Comparison of ENCODE assay signal across 10 cellular contexts in genomic region chr22:42396621-42397331, GRCh38. TPM values are rescaled to one million over a fixed set of nuclear protein-coding genes. Genes with fewer than 3 reads are reported as not detected.
DNase-seq lines count a peak whose midpoint lies in the region; ATAC-seq, FAIRE-seq and TF ChIP-seq lines count a peak whose summit lies in the region.
"Had no signal": no experiment of that assay in that cellular context is flagged by ENCODE, and none has a peak within 500 bp of the region (broad histone marks: within the 10 kb centered on the region; RNA-seq: fewer than 3 reads in every experiment).

No MANE protein-coding gene starts in this region.

- peak overlapping the region; percentile 46; the same call in 1 of the 2 replicates for H2BK15ac ChIP-seq in H1 (ENCODE audit: low read length)

- no peaks in the 10 kb centered on the region; the same call in 1 of the 2 replicates for H4K20me1 ChIP-seq in Karpas-422 (ENCODE audit: insufficient read depth, low read depth, low read length)
- H4K20me1 ChIP-seq in H1 (replicated peaks in 1 of 2; ENCODE audit: control insufficient read depth in 1 of 2, insufficient read depth in 2 of 2, low read length in 2 of 2): no peaks in the 10 kb centered on the region

- intact Hi-C loops in psoas muscle (cut with DNase I): no loop called here

- TF ChIP-seq POLR2A in H1 (IDR thresholded peaks at IDR 0.05; ENCODE audit: control extremely low read depth in 1 of 2, low read depth in 2 of 2, low read length in 2 of 2): no peak

- H3K4ac ChIP-seq in H1 (replicated peaks; ENCODE audit: insufficient read length, low read depth, low read length): no peak overlapping the region

- H3K9me3 ChIP-seq in Karpas-422 (ENCODE audit: low read length) (no peaks in the 10 kb centered on the region), H1 (ENCODE audit: insufficient read depth in 2 of 2, low read depth in 1 of 2, low read length in 1 of 2) (no peaks in the 10 kb centered on the region), psoas muscle (no peaks in the 10 kb centered on the region)

- 0 out of 2 replicates have a peak overlapping the region, but pooled peaks have one; percentile 15 for H3K9ac ChIP-seq in Karpas-422 (ENCODE audit: low read length)
- H3K9ac ChIP-seq in H1 (replicated peaks in 1 of 4; ENCODE audit: extremely low read depth in 1 of 4, low read depth in 3 of 4, low read length in 3 of 4): no peak overlapping the region

- H3K79me2 ChIP-seq in Karpas-422 (ENCODE audit: low read length): no peaks in the 10 kb centered on the region
- no peaks in the 10 kb centered on the region for H3K79me2 ChIP-seq in H1 (ENCODE audit: control insufficient read depth in 1 of 2, insufficient read depth in 2 of 2, low read length in 2 of 2)

- 85% methylated on average over 24 of the region's 24 CpGs; no CpG with 5 or more reads in 1 of the 2 experiments for whole genome bisulfite sequencing in H1 (ENCODE audit: extremely low coverage in 1 of 2, insufficient coverage in 1 of 2, insufficient read length in 1 of 2, insufficient replicate concordance in 2 of 2, low coverage in 1 of 2, low lambda C conversion rate in 2 of 2, missing lambda C conversion rate in 1 of 2), 2 experiments
- 46 to 56% (median 47%) methylated on average over 24 of the region's 24 CpGs for WGBS in psoas muscle, 3 donors

- H3K27ac ChIP-seq in Karpas-422 (ENCODE audit: low read length) (no peak overlapping the region), H1 (ENCODE audit: low read depth, low read length) (no peak overlapping the region), psoas muscle (peak overlapping the region; percentile 23)

- H3K9me2 ChIP-seq in Karpas-422 (replicated peaks; ENCODE audit: insufficient read depth, low read length): no peaks in the 10 kb centered on the region

- H2BK5ac ChIP-seq in H1 (ENCODE audit: low read depth, low read length): no peak overlapping the region

- CTCF ChIA-PET in H1 (lab: Charles Lee; ENCODE audit: partially characterized antibody): interaction anchor here (0.9 to 2.0 kb wide), 14 partner anchors 9 to 227 kb away, joined by 3 to 7 read pairs (median 3); partner anchors contain the start of gene NFAM1

- H2AK5ac ChIP-seq in H1 (ENCODE audit: low read depth, low read length): no peak overlapping the region

- no peak for TF ChIP-seq EP300 in H1 (IDR thresholded peaks at IDR 0.05; ENCODE audit: borderline replicate concordance in 1 of 2, low read depth in 2 of 2, low read length in 2 of 2)

- no peaks in the 10 kb centered on the region for H3K23me2 ChIP-seq in H1 (ENCODE audit: low read depth, low read length)

- no peak overlapping the region for H3K56ac ChIP-seq in H1 (replicated peaks; ENCODE audit: insufficient read length, low read depth, low read length)

- H2BK20ac ChIP-seq in H1 (ENCODE audit: low read length): no peak overlapping the region

- H4K8ac ChIP-seq in H1 (ENCODE audit: extremely low read depth, insufficient read depth, low read length): no peak overlapping the region; the same call in 1 of the 2 replicates

- DNase-seq in Karpas-422 (peak; percentile 71), H1 (ENCODE audit: low read depth in 1 of 2, low spot score in 2 of 2) (no peak), psoas muscle (no peak), NCI-H2029 treated with DMSO at 0.1 percent for 48 hours (lab: John Stamatoyannopoulos, UW) (no peak), middle frontal gyrus (ENCODE audit: extremely low spot score, low spot score) (no peak)
- DNase-seq: amniotic stem cell, foreskin fibroblast had no signal

- no peaks in the 10 kb centered on the region for H3K79me1 ChIP-seq in H1 (ENCODE audit: low read depth, low read length)

- H3K36me3 ChIP-seq in Karpas-422 (ENCODE audit: insufficient read depth, low read length) (no peaks in the 10 kb centered on the region), H1 (ENCODE audit: control insufficient read depth in 2 of 4, insufficient read depth in 4 of 4, low read length in 3 of 4) (no peaks in the 10 kb centered on the region), psoas muscle (ENCODE audit: insufficient read depth in 1 of 2, low read depth in 1 of 2) (no peaks in the 10 kb centered on the region)

- 0 out of 2 replicates have a peak, but pooled peaks have one; percentile 25 for TF ChIP-seq CTCF in GM12874 (IDR thresholded peaks at IDR 0.05; ENCODE audit: insufficient read depth, low read depth, low read length)
- TF ChIP-seq CTCF in H1 (IDR thresholded peaks at IDR 0.05; ENCODE audit: control extremely low read depth in 1 of 3, insufficient read depth in 1 of 3, low read depth in 1 of 3, low read length in 3 of 3): peak in 2 of 3 experiments; percentile 24; a peak in 2 of 4 replicates
- no peak for TF ChIP-seq CTCF in psoas muscle (IDR thresholded peaks at IDR 0.05)

- H3K4me3 ChIP-seq in Karpas-422 (ENCODE audit: low read length) (peak overlapping the region; percentile 45; the same call in 1 of the 2 replicates), H1 (ENCODE audit: extremely low read depth in 1 of 4, insufficient read depth in 2 of 4, low read depth in 3 of 4, low read length in 4 of 4) (no peak overlapping the region), psoas muscle (no peak overlapping the region)

- peak overlapping the region; percentile 56 for H3K4me2 ChIP-seq in Karpas-422 (ENCODE audit: low read depth, low read length, poor library complexity, severe bottlenecking)
- no peak overlapping the region for H3K4me2 ChIP-seq in H1 (ENCODE audit: insufficient read depth in 1 of 2, low read depth in 2 of 2, low read length in 2 of 2)

- no peak overlapping the region for H3K23ac ChIP-seq in H1 (ENCODE audit: insufficient read length)

- POLR2A ChIA-PET in H1 (lab: Charles Lee; ENCODE audit: partially characterized antibody): no interaction called here

- no peak overlapping the region for H3K14ac ChIP-seq in H1 (ENCODE audit: insufficient read length)

- H3K4me1 ChIP-seq in Karpas-422 (ENCODE audit: low read length): peaks cover 32% of the 10 kb centered on the region
- H3K4me1 ChIP-seq in H1 (replicated peaks in 1 of 4; ENCODE audit: control insufficient read depth in 3 of 4, insufficient read depth in 4 of 4, low read length in 3 of 4): peaks cover 0 to 6% (median 3%) of the 10 kb centered on the region in 4 experiments; a peak in 4 of 7 replicates
- H3K4me1 ChIP-seq in psoas muscle: no peaks in the 10 kb centered on the region

- H2AFZ ChIP-seq in Karpas-422 (ENCODE audit: low read length): 0 out of 2 replicates have a peak overlapping the region, but pooled peaks have one; percentile 55
- H2AFZ ChIP-seq in H1 (ENCODE audit: low read length): no peak overlapping the region

- H2BK120ac ChIP-seq in H1 (replicated peaks; ENCODE audit: low read depth, low read length): no peak overlapping the region

- H3K27me3 ChIP-seq in Karpas-422 (ENCODE audit: low read length): no peaks in the 10 kb centered on the region
- no peaks in the 10 kb centered on the region for H3K27me3 ChIP-seq in H1 (replicated peaks in 1 of 4; ENCODE audit: control insufficient read depth in 3 of 4, extremely low read depth in 1 of 4, insufficient read depth in 3 of 4, low read length in 3 of 4)
- peaks cover 0 to 18% (median 0%) of the 10 kb centered on the region in 3 donors for H3K27me3 ChIP-seq in psoas muscle (ENCODE audit: insufficient read depth in 3 of 3, low read length in 2 of 3)

- H4K5ac ChIP-seq in H1 (ENCODE audit: insufficient read length, low read depth, low read length): no peak overlapping the region

- no peak overlapping the region for H2BK12ac ChIP-seq in H1 (ENCODE audit: low read depth, low read length)

- TF ChIP-seq RAD21 in H1 (IDR thresholded peaks at IDR 0.05 in 1 of 2, conservative IDR thresholded peaks at IDR 0.05 in 1 of 2; ENCODE audit: low read depth in 2 of 2, low read length in 2 of 2): no peak; a peak in 1 of 4 replicates

- ATAC-seq in psoas muscle: no peak
- no peak for ATAC-seq in GM21515 (IDR thresholded peaks at IDR 0.05; ENCODE audit: unreplicated experiment)
- ATAC-seq in GM21390 (IDR thresholded peaks at IDR 0.05; ENCODE audit: unreplicated experiment): no peak

- no peak overlapping the region for H3K18ac ChIP-seq in H1 (ENCODE audit: extremely low read depth, low read length)

- no peak for FAIRE-seq in H1 (lab: Jason Lieb, UNC)

- H4K91ac ChIP-seq in H1 (replicated peaks; ENCODE audit: insufficient read length, low read length): no peak overlapping the region

TF ChIP-seq in H1, 55 proteins besides CTCF, POLR2A, EP300 and RAD21:
- no peak for TF ChIP-seq CHD1 (IDR thresholded peaks at IDR 0.05; ENCODE audit: low read depth, low read length)

RNA-seq across cellular contexts. Expression of gene NFAM1, which starts 35.4 kb away (rescaled TPM):
- not detected in 2 replicates for total RNA-seq in Karpas-422 (2014; rRNA removed; shearing (Covaris generic); ENCODE audit: low replicate concordance)
- total RNA-seq in H1 (2021; fragmentation: NEBNext Ultra II Directional; extraction: Animal tissue kit (Norgen Biotek cat#: 25700)): 0.61 and 0.73 TPM in 2 replicates
- 0.50 and 0.62 TPM in 2 replicates for polyA plus RNA-seq in H1 (2011; rRNA removed)
- polyA plus RNA-seq in H1 (2011; cell fraction: cytosol; rRNA removed): 0.37 TPM
- 0.54 TPM for polyA plus RNA-seq in H1 (2011; cell fraction: nucleus; rRNA removed)
- 0.80 to 1.1 TPM (median 0.92 TPM) in 4 replicates for polyA plus RNA-seq in H1 (2012, experiment 1 of 2)
- polyA plus RNA-seq in H1 (2012, experiment 2 of 2): 0.64 TPM
- polyA plus RNA-seq in H1 (2013, experiment 1 of 2): 0.26 TPM
- 0.35 TPM for polyA plus RNA-seq in H1 (2013, experiment 2 of 2)
- 0.54 and 0.59 TPM in 2 replicates for polyA minus RNA-seq in H1 (2011; rRNA and poly(A)+ RNA removed)
- polyA minus RNA-seq in H1 (2011; cell fraction: cytosol; rRNA and poly(A)+ RNA removed): 0.51 TPM
- polyA minus RNA-seq in H1 (2011; cell fraction: nucleus; rRNA and poly(A)+ RNA removed): 0.50 TPM
- total RNA-seq in psoas muscle: 1 to 10 TPM in 1 of 4 donors, under 1 TPM in 3; 0.30 to 1.1 (median 0.53) TPM
- polyA plus RNA-seq in psoas muscle: under 1 TPM; 0.08 to 0.16 (median 0.16) TPM
